Comparison of ENCODE assay signal across 11 cellular contexts in the genomic region with DNA sequence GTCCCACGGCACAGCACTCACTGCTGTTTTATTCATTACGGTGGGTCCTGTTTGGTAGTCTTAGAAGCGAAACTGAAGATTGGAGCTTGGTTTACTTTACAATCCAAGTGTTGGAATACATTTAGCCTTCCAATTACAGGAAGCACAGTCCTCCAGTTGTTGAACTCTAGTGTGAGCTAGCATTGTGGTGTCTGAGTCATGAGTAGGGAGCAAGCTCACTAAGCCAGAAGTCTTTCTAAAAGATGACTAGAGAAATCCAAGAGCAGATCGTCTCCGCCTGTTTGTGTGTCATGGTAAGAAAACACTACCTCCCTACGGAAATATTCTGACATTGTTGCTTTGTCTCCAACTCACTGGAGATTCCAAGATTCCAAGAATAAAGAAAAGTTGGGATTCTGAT. TPM values are rescaled to one million over a fixed set of nuclear protein-coding genes. Genes with fewer than 3 reads are reported as not detected.
DNase-seq lines count a peak whose midpoint lies in the region; ATAC-seq and TF ChIP-seq lines count a peak whose summit lies in the region.
"Had no signal": no experiment of that assay in that cellular context is flagged by ENCODE, and none has a peak within 500 bp of the region (broad histone marks: within the 10 kb centered on the region; RNA-seq: fewer than 3 reads in every experiment).

No MANE protein-coding gene starts in this region.

- no peak overlapping the region for H3K4me3 Mint-ChIP-seq in progenitor cell of endocrine pancreas (ENCODE audit: low read depth)

- DNase-seq in AG04450 (ENCODE audit: low read depth, low spot score) (peak; percentile 23), M059J (ENCODE audit: low read depth) (peak; percentile 94), choroid plexus epithelial cell (ENCODE audit: low read depth) (peak; percentile 94), left kidney (ENCODE audit: low read depth, low spot score) (peak; percentile 71), activated T-cell treated with anti-CD3 and anti-CD28 coated beads for 4 hours (no peak), progenitor cell of endocrine pancreas (ENCODE audit: low spot score, unreplicated experiment) (no peak), omental fat pad (ENCODE audit: low spot score) (no peak)
- DNase-seq: BE2C, erythroblast, NCI-H524 treated with DMSO at 0.1 percent for 48 hours had no signal

- CTCF ChIA-PET in AG04450 (lab: Charles Lee): interaction anchor here (0.7 to 1.4 kb wide), 4 partner anchors 36 to 487 kb away, joined by 3 to 5 read pairs (median 4); no protein-coding TSS in a partner anchor

- POLR2A ChIA-PET in AG04450 (lab: Yijun Ruan, JAX): no interaction called here

- H3K36me3 Mint-ChIP-seq in progenitor cell of endocrine pancreas (ENCODE audit: insufficient read depth): no peaks in the 10 kb centered on the region

- no peak overlapping the region for H3K27ac Mint-ChIP-seq in progenitor cell of endocrine pancreas

- no peak overlapping the region for H3K27ac ChIP-seq in AG04450 (ENCODE audit: low read depth, low read length)

- no peak for ATAC-seq in omental fat pad (ENCODE audit: low FRiP score)
- ATAC-seq in GM21529 (IDR thresholded peaks at IDR 0.05; ENCODE audit: unreplicated experiment): no peak

- H3K4me1 Mint-ChIP-seq in progenitor cell of endocrine pancreas (ENCODE audit: low read depth): peaks cover 8% of the 10 kb centered on the region

- no peaks in the 10 kb centered on the region for H3K9me3 Mint-ChIP-seq in progenitor cell of endocrine pancreas (ENCODE audit: low read depth)

- H3K27me3 ChIP-seq in AG04450 (ENCODE audit: control insufficient read depth, insufficient read depth, low read length): no peaks in the 10 kb centered on the region

- no peak overlapping the region for H3K4me3 ChIP-seq in AG04450 (ENCODE audit: low read depth, low read length)
- no peak overlapping the region for H3K4me3 ChIP-seq in choroid plexus epithelial cell (ENCODE audit: low read depth, low read length)

- no peaks in the 10 kb centered on the region for H3K9me3 ChIP-seq in AG04450 (ENCODE audit: control insufficient read depth, insufficient read depth, low read length)
- H3K9me3 ChIP-seq: BE2C had no signal

- TF ChIP-seq CTCF in AG04450 (IDR thresholded peaks at IDR 0.05; ENCODE audit: low read depth, low read length) (no peak), choroid plexus epithelial cell (conservative IDR thresholded peaks at IDR 0.05; ENCODE audit: low read depth, low read length) (peak; percentile 9), progenitor cell of endocrine pancreas (IDR thresholded peaks at IDR 0.05; ENCODE audit: unreplicated experiment) (no peak), omental fat pad (IDR thresholded peaks at IDR 0.05) (no peak)

- H3K27me3 Mint-ChIP-seq in progenitor cell of endocrine pancreas: peaks cover 34% of the 10 kb centered on the region

RNA-seq across cellular contexts. Expression of a gene that starts 10.1 kb away (rescaled TPM):
- 0.02 TPM in 1 of 2 replicates, not detected in the other for polyA plus RNA-seq in AG04450 (2011; rRNA removed)
- polyA minus RNA-seq in AG04450 (2011; rRNA and poly(A)+ RNA removed): 0.09 and 0.17 TPM in 2 replicates
- total RNA-seq in M059J (2014; rRNA removed; shearing (Covaris generic)): 0.44 TPM in 1 of 2 replicates, not detected in the other
- total RNA-seq in progenitor cell of endocrine pancreas (15.2 and 18.1 TPM in 2 replicates), omental fat pad (1 to 10 TPM in 2 of 4 donors, under 1 TPM in 2; 0.25 to 2.0 (median 1.1) TPM)

Comparison
In these comparisons a context has a peak if more than half of its experiments do, and no peak if none do; other contexts are left out.
1. DNase-seq: peak in AG04450 (single experiment), M059J (single experiment), choroid plexus epithelial cell (single experiment) and left kidney (single experiment); none in activated T-cell treated with anti-CD3 and anti-CD28 coated beads for 4 hours (single experiment), progenitor cell of endocrine pancreas (single experiment) and omental fat pad (single experiment).